ENCODE assay signal across 32 cellular contexts in the genomic region with DNA sequence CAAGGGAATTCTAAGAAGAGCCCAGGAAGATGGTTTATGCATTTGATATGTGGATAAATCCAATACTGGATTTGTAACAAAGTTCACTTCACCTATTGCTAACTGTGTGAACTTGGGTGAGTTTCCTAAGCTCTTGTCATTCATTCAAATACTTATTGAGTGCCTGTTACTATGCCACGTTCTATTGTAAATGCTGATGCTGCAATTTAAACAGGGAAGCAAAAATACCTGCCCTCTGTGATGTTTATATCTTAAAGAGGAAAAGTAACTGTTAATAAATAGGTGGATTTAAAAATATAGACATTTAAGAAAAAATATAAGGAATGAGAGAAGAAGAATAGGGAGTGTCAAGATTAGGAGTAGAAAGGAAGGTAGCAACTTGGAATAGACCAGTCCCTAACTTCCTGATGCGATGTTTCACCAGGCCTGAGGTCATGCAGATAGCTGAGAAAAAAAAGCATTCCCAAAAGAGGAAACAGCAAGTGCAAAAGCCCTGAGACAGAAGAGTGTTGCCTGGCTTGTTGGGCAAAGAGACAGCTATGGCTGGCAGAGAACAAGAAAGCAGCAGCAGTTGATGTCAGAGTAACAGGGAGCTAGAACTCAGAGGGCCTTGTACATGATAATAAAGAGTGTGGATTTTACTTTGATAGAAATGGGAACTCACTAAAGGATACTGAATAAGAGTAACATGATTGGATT. TPM values are rescaled to one million over a fixed set of nuclear protein-coding genes. Genes with fewer than 3 reads are reported as not detected.
"Had no signal": no experiment of that assay in that cellular context is flagged by ENCODE, and none has a peak within 500 bp of the region (broad histone marks: within the 10 kb centered on the region; RNA-seq: fewer than 3 reads in every experiment).

No MANE protein-coding gene starts in this region.

- ATAC-seq: body of pancreas; gastroesophageal sphincter; lower lobe of right lung; naive thymus-derived CD8-positive, alpha-beta T cell; psoas muscle; stimulated activated memory B cell treated with anti-CD40 and anti-IgM and Interleukin-4, amounts not matched to agents 10 μg/mL and 1 μg/mL and 100 μg/mL, for 72 hours; stimulated activated naive CD8-positive, alpha-beta T cell treated with anti-CD3 and anti-CD28 coated beads, Interleukin-15, amount 100 ng/mL, for 72 hours had no signal

- FAIRE-seq: kidney had no signal

- H3K79me2 ChIP-seq: parathyroid adenoma had no signal

- H3K36me3 ChIP-seq: adrenal gland, colonic mucosa, gastroesophageal sphincter, lower lobe of right lung, neural progenitor cell had no signal

- H3K4me3 ChIP-seq: adrenal gland, body of pancreas, colonic mucosa, dorsolateral prefrontal cortex, gastroesophageal sphincter, lower lobe of right lung, neural progenitor cell, psoas muscle, skin epidermis had no signal

- H3K9me3 ChIP-seq: adrenal gland, body of pancreas, colonic mucosa, gastroesophageal sphincter, lower lobe of right lung, psoas muscle had no signal

- H3K27me3 ChIP-seq: adrenal gland, body of pancreas, colonic mucosa, gastroesophageal sphincter, neural progenitor cell had no signal

- DNase-seq: activated CD4-positive, alpha-beta T cell treated with anti-CD3 and anti-CD28 coated beads for 4 hours; activated CD4-positive, alpha-beta T cell treated with anti-CD3 and anti-CD28 coated beads, Interleukin-2, amount 50 U/mL, for 4 hours; activated effector memory CD4-positive, alpha-beta T cell treated with Interleukin-2 at 50 U/mL for 16 hours; activated naive CD4-positive, alpha-beta T cell treated with Interleukin-2 at 50 U/mL for 16 hours; activated T-cell treated with anti-CD3 and anti-CD28 coated beads for 4 hours; aorta; body of pancreas; cerebellar nuclear complex; colonic mucosa; dorsolateral prefrontal cortex; effector memory CD4-positive, alpha-beta T cell; erythroblast; head of caudate nucleus; hypothalamus; immature natural killer cell; kidney; lower lobe of right lung; naive thymus-derived CD8-positive, alpha-beta T cell; occipital lobe; psoas muscle; stimulated activated CD4-positive, alpha-beta T cell treated with anti-CD3 and anti-CD28 coated beads, Interleukin-4, amount 100 ng/mL, for 4 hours; stimulated activated CD8-positive, alpha-beta memory T cell treated with anti-CD3 and anti-CD28 coated beads, Interleukin-4, amount 100 ng/mL, for 48 hours; stimulated activated naive CD8-positive, alpha-beta T cell treated with anti-CD3 and anti-CD28 coated beads, Interleukin-15, amount 100 ng/mL, for 72 hours; substantia nigra had no signal

- H3K27ac ChIP-seq: adrenal gland, body of pancreas, colonic mucosa, dorsolateral prefrontal cortex, gastroesophageal sphincter, lower lobe of right lung, neural progenitor cell, parathyroid adenoma, psoas muscle, skin epidermis, VCaP had no signal

- H3K9ac ChIP-seq: neural progenitor cell, parathyroid adenoma had no signal

- H3K4me2 ChIP-seq: neural progenitor cell had no signal

- H2AFZ ChIP-seq: neural progenitor cell, parathyroid adenoma had no signal

- H3K4me1 ChIP-seq: adrenal gland, colonic mucosa, lower lobe of right lung, neural progenitor cell, parathyroid adenoma, psoas muscle had no signal

RNA-seq across cellular contexts. Expression of a gene that starts 54.3 kb away (rescaled TPM):
- total RNA-seq: naive thymus-derived CD8-positive, alpha-beta T cell; occipital lobe; T-helper 1 cell treated with Interleukin-12 subunit alpha and Interleukin-12 subunit beta and Interleukin-4 antibody, amounts not matched to agents 30 ng/mL and 1 ng/mL, for 36 hours had no signal
- polyA plus RNA-seq: immature natural killer cell; naive thymus-derived CD8-positive, alpha-beta T cell had no signal
